18 cellular contexts compared by ENCODE assay signal in genomic region chr11:74650498-74650897, GRCh38. TPM values are rescaled to one million over a fixed set of nuclear protein-coding genes. Genes with fewer than 3 reads are reported as not detected.
DNase-seq lines count a peak whose midpoint lies in the region; ATAC-seq and TF ChIP-seq lines count a peak whose summit lies in the region.
"Had no signal": no experiment of that assay in that cellular context is flagged by ENCODE, and none has a peak within 500 bp of the region (broad histone marks: within the 10 kb centered on the region; RNA-seq: fewer than 3 reads in every experiment).

No MANE protein-coding gene starts in this region.

- CTCF ChIA-PET in RWPE1 (lab: Yijun Ruan, JAX) = interaction anchor here (0.7 kb wide), 1 partner anchor 55 kb away, joined by 3 read pairs; no protein-coding TSS in a partner anchor

- TF ChIP-seq CTCF in RWPE1 (conservative IDR thresholded peaks at IDR 0.05; ENCODE audit: low read depth) = no peak

- no peak overlapping the region for H3K27ac ChIP-seq in RWPE1
- H3K27ac ChIP-seq: body of pancreas, foreskin keratinocyte, neutrophil, skin epidermis had no signal

- DNase-seq in COLO668 (lab: John Stamatoyannopoulos, UW; ENCODE audit: unreplicated experiment) = peak; percentile 65
- peak; percentile 22 for DNase-seq in NCI-H1092 (lab: John Stamatoyannopoulos, UW)
- peak; percentile 87 for DNase-seq in fibroblast of gingiva (ENCODE audit: low read depth)
- DNase-seq in mucosa of gallbladder (ENCODE audit: low spot score) = peak; percentile 33
- DNase-seq in RWPE1 (ENCODE audit: low spot score) = no peak
- no peak for DNase-seq in NOMO-1 treated with dmso at 0.1 percent for 144 hours (lab: John Stamatoyannopoulos, UW; ENCODE audit: unreplicated experiment)
- no peak for DNase-seq in NCI-H345 treated with DMSO at 0.1 percent for 48 hours (lab: John Stamatoyannopoulos, UW; ENCODE audit: unreplicated experiment)
- DNase-seq: activated CD8-positive, alpha-beta memory T cell treated with anti-CD3 and anti-CD28 coated beads, Interleukin-2, amount 10 ng/mL, durations not matched to agents 7 days and 5 days; BE2C; body of pancreas; foreskin keratinocyte; mesendoderm; NCI-H345; stimulated activated naive CD4-positive, alpha-beta T cell; SW 1271 had no signal

- POLR2A ChIA-PET in RWPE1 (lab: Yijun Ruan, JAX; ENCODE audit: low non-redundant PET) = no interaction called here

- no peak for ATAC-seq in GM18873 (IDR thresholded peaks at IDR 0.05; ENCODE audit: low FRiP score, unreplicated experiment)
- ATAC-seq: activated CD8-positive, alpha-beta memory T cell treated with anti-CD3 and anti-CD28 coated beads, Interleukin-2, amount 10 ng/mL, durations not matched to agents 7 days and 5 days; body of pancreas; foreskin keratinocyte had no signal

RNA-seq across cellular contexts. Expression of gene POLD3, which starts 58.1 kb away (rescaled TPM):
- 17.2 TPM for total RNA-seq in mucosa of gallbladder

Comparison
In these comparisons a context has a peak if more than half of its experiments do, and no peak if none do; other contexts are left out.
1. DNase-seq: peak in COLO668 (single experiment), NCI-H1092 (single experiment), fibroblast of gingiva (single experiment) and mucosa of gallbladder (single experiment); none in RWPE1 (single experiment), NOMO-1 treated with dmso at 0.1 percent for 144 hours (single experiment) and NCI-H345 treated with DMSO at 0.1 percent for 48 hours (single experiment).